In the genomic region with DNA sequence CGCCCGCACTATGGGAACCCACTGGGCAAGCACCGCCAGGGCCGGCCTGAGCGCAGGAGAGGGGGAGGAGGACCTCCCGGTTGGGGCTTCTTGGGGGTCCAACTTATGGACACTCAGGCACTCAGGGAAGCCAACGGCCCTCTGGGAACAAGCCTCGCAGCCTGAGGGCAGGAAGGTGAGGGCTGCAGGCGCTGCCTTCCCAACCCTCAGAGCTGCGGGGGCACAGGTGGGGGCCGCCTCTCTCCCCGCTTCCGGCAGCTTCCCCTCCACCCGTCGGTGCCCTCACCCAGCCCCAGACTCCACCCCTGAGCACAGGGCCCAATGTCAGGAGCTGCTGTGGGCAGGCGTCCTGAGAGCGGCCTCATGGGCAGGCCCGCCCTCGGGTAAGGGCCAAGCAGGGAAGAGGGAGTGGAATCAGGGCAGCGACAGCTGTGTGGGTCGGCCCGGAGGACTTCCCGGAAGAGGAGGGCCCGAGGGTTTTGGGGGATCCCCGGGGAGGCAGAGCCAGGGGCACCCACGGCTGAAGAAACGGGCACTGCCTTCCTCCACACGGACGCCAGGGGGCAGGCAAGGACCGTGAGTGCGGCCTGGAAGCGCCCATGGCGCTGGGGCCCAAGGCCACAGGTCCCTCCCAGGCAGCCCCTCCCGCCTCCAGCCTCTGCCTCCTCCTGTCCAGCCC, we compare ENCODE assay signal across 1 cellular context.
TF ChIP-seq lines count a peak whose summit lies in the region.

No MANE protein-coding gene starts in this region.

TF ChIP-seq in HEK293, 187 proteins besides CTCF, POLR2A, EP300 and RAD21 (continued from another document):
- TF ChIP-seq ZBTB48 (tag by site-specific recombination; IDR thresholded peaks at IDR 0.05) (peak; percentile 84), GLIS1 (tag by site-specific recombination; IDR thresholded peaks at IDR 0.05) (peak; percentile 80), ZNF324 (tag by site-specific recombination; IDR thresholded peaks at IDR 0.05) (peak; percentile 91), PRDM1 (tag by site-specific recombination; IDR thresholded peaks at IDR 0.05) (no peak), YY2 (tag by site-specific recombination; IDR thresholded peaks at IDR 0.05) (peak; percentile 56; the same call in 1 of the 2 replicates), ZNF621 (tag by site-specific recombination; IDR thresholded peaks at IDR 0.05) (no peak), ZNF677 (tag by site-specific recombination; IDR thresholded peaks at IDR 0.05) (no peak), ZNF645 (tag by site-specific recombination; IDR thresholded peaks at IDR 0.05) (no peak), ZNF341 (tag by site-specific recombination; IDR thresholded peaks at IDR 0.05; ENCODE audit: low read depth) (peak; percentile 83), ZBTB17 (tag by site-specific recombination; IDR thresholded peaks at IDR 0.05) (peak; percentile 55; the same call in 1 of the 2 replicates), PRDM2 (tag by site-specific recombination; IDR thresholded peaks at IDR 0.05; ENCODE audit: borderline replicate concordance) (no peak), ZNF223 (tag by site-specific recombination; IDR thresholded peaks at IDR 0.05) (no peak), ZNF274 (IDR thresholded peaks at IDR 0.05; ENCODE audit: low read length) (no peak), ZNF274 (tag by site-specific recombination; IDR thresholded peaks at IDR 0.05; ENCODE audit: borderline replicate concordance) (no peak), KLF7 (tag by site-specific recombination; IDR thresholded peaks at IDR 0.05; ENCODE audit: borderline replicate concordance) (peak; percentile 79; the same call in 1 of the 2 replicates), ZNF548 (tag by site-specific recombination; IDR thresholded peaks at IDR 0.05) (no peak), ZNF660 (tag by site-specific recombination; IDR thresholded peaks at IDR 0.05) (no peak), MEIS1 (CRISPR knock-in tag; IDR thresholded peaks at IDR 0.05; ENCODE audit: borderline replicate concordance) (no peak), SALL2 (tag by site-specific recombination; IDR thresholded peaks at IDR 0.05; ENCODE audit: borderline replicate concordance) (no peak), ZNF175 (tag by site-specific recombination; IDR thresholded peaks at IDR 0.05) (no peak), ZBTB44 (tag by site-specific recombination; IDR thresholded peaks at IDR 0.05) (no peak), EGR2 (tag by site-specific recombination; IDR thresholded peaks at IDR 0.05; ENCODE audit: low read depth) (peak; percentile 72), SP2 (tag by site-specific recombination; IDR thresholded peaks at IDR 0.05) (peak; percentile 85), ZNF777 (tag by site-specific recombination; IDR thresholded peaks at IDR 0.05; ENCODE audit: borderline replicate concordance) (peak; percentile 39; the same call in 1 of the 2 replicates), ZNF214 (tag by site-specific recombination; IDR thresholded peaks at IDR 0.05; ENCODE audit: borderline replicate concordance) (no peak), INSM2 (tag by site-specific recombination; IDR thresholded peaks at IDR 0.05) (no peak), ZNF394 (tag by site-specific recombination; IDR thresholded peaks at IDR 0.05; ENCODE audit: borderline replicate concordance) (peak; percentile 63; the same call in 1 of the 2 replicates), ZNF112 (tag by site-specific recombination; IDR thresholded peaks at IDR 0.05) (no peak), ZNF302 (tag by site-specific recombination; IDR thresholded peaks at IDR 0.05; ENCODE audit: low read depth) (no peak), ZNF670 (tag by site-specific recombination; IDR thresholded peaks at IDR 0.05; ENCODE audit: low read depth) (no peak), ZNF335 (tag by site-specific recombination; conservative IDR thresholded peaks at IDR 0.05) (peak; percentile 100), SP3 (tag by site-specific recombination; IDR thresholded peaks at IDR 0.05) (peak; percentile 91), ZNF843 (tag by site-specific recombination; IDR thresholded peaks at IDR 0.05) (peak; percentile 54; the same call in 1 of the 2 replicates), SP7 (tag by site-specific recombination; IDR thresholded peaks at IDR 0.05) (peak; percentile 86), ZNF174 (tag by site-specific recombination; IDR thresholded peaks at IDR 0.05) (no peak), ZNF664 (tag by site-specific recombination; IDR thresholded peaks at IDR 0.05) (no peak), KLF9 (tag by site-specific recombination; IDR thresholded peaks at IDR 0.05; ENCODE audit: low read depth) (peak; percentile 66), ZNF2 (tag by site-specific recombination; IDR thresholded peaks at IDR 0.05) (peak; percentile 60; the same call in 1 of the 2 replicates), ZNF654 (tag by site-specific recombination; IDR thresholded peaks at IDR 0.05; ENCODE audit: low read depth) (peak; percentile 84), MZF1 (tag by site-specific recombination; IDR thresholded peaks at IDR 0.05; ENCODE audit: borderline replicate concordance) (no peak; the same call in 1 of the 2 replicates), ZNF624 (tag by site-specific recombination; IDR thresholded peaks at IDR 0.05) (no peak), ZNF16 (tag by site-specific recombination; IDR thresholded peaks at IDR 0.05; ENCODE audit: low read depth) (no peak), ZNF114 (tag by site-specific recombination; IDR thresholded peaks at IDR 0.05) (no peak), ZXDB (tag by site-specific recombination; IDR thresholded peaks at IDR 0.05) (peak; percentile 83), ZNF140 (tag by site-specific recombination; IDR thresholded peaks at IDR 0.05) (no peak)
- TF ChIP-seq, protein P1, sequence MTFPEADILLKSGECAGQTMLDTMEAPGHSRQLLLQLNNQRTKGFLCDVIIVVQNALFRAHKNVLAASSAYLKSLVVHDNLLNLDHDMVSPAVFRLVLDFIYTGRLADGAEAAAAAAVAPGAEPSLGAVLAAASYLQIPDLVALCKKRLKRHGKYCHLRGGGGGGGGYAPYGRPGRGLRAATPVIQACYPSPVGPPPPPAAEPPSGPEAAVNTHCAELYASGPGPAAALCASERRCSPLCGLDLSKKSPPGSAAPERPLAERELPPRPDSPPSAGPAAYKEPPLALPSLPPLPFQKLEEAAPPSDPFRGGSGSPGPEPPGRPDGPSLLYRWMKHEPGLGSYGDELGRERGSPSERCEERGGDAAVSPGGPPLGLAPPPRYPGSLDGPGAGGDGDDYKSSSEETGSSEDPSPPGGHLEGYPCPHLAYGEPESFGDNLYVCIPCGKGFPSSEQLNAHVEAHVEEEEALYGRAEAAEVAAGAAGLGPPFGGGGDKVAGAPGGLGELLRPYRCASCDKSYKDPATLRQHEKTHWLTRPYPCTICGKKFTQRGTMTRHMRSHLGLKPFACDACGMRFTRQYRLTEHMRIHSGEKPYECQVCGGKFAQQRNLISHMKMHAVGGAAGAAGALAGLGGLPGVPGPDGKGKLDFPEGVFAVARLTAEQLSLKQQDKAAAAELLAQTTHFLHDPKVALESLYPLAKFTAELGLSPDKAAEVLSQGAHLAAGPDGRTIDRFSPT (tag by site-specific recombination; IDR thresholded peaks at IDR 0.05) = peak; percentile 87; the same call in 1 of the 2 replicates
- TF ChIP-seq, protein P2, sequence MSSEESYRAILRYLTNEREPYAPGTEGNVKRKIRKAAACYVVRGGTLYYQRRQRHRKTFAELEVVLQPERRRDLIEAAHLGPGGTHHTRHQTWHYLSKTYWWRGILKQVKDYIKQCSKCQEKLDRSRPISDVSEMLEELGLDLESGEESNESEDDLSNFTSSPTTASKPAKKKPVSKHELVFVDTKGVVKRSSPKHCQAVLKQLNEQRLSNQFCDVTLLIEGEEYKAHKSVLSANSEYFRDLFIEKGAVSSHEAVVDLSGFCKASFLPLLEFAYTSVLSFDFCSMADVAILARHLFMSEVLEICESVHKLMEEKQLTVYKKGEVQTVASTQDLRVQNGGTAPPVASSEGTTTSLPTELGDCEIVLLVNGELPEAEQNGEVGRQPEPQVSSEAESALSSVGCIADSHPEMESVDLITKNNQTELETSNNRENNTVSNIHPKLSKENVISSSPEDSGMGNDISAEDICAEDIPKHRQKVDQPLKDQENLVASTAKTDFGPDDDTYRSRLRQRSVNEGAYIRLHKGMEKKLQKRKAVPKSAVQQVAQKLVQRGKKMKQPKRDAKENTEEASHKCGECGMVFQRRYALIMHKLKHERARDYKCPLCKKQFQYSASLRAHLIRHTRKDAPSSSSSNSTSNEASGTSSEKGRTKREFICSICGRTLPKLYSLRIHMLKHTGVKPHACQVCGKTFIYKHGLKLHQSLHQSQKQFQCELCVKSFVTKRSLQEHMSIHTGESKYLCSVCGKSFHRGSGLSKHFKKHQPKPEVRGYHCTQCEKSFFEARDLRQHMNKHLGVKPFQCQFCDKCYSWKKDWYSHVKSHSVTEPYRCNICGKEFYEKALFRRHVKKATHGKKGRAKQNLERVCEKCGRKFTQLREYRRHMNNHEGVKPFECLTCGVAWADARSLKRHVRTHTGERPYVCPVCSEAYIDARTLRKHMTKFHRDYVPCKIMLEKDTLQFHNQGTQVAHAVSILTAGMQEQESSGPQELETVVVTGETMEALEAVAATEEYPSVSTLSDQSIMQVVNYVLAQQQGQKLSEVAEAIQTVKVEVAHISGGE (tag by site-specific recombination; conservative IDR thresholded peaks at IDR 0.05; ENCODE audit: low read depth) = peak; percentile 82
TF ChIP-seq in HEK293: peak in this region for 61.
